In genomic region chr19:13819242-13819641, GRCh38 we compare ENCODE assay signal across 37 cellular contexts. TPM values are rescaled to one million over a fixed set of nuclear protein-coding genes. Genes with fewer than 3 reads are reported as not detected.
"Had no signal": no experiment of that assay in that cellular context is flagged by ENCODE, and none has a peak within 500 bp of the region (broad histone marks: within the 10 kb centered on the region; RNA-seq: fewer than 3 reads in every experiment).

No MANE protein-coding gene starts in this region.

- H3K4me1 ChIP-seq: breast epithelium, foreskin keratinocyte, gastrocnemius medialis had no signal

- H3K4me1 Mint-ChIP-seq: endodermal cell had no signal

- H3K27me3 Mint-ChIP-seq: activated CD4-positive, alpha-beta memory T cell treated with anti-CD3 and anti-CD28 coated beads for 36 hours; activated CD4-positive, alpha-beta T cell treated with anti-CD3 and anti-CD28 coated beads for 36 hours; activated CD4-positive, alpha-beta T cell treated with anti-CD3 and anti-CD28 coated beads, Interleukin-2, amount 10 ng/mL, durations not matched to agents 24 days and 14 days; activated CD8-positive, alpha-beta memory T cell treated with anti-CD3 and anti-CD28 coated beads, Interleukin-2, amount 10 ng/mL, durations not matched to agents 7 days and 5 days; activated naive CD4-positive, alpha-beta T cell treated with anti-CD3 and anti-CD28 coated beads, Interleukin-2, amount 10 ng/mL, durations not matched to agents 7 days and 5 days; activated naive CD8-positive, alpha-beta T cell treated with anti-CD3 and anti-CD28 coated beads, Interleukin-2, amount 10 ng/mL, durations not matched to agents 7 days and 5 days; brain; dendritic cell treated with granulocyte-macrophage colony-stimulating factor and Interleukin-4, amounts not matched to agents 40 ng/mL and 50 ng/mL, for 4 days; T-cell had no signal

- H3K36me3 Mint-ChIP-seq: activated naive CD4-positive, alpha-beta T cell treated with anti-CD3 and anti-CD28 coated beads, Interleukin-2, amount 50 U/mL, for 72 hours had no signal

- H3K4me3 Mint-ChIP-seq: activated CD4-positive, alpha-beta memory T cell treated with anti-CD3 and anti-CD28 coated beads for 36 hours; activated CD4-positive, alpha-beta T cell treated with anti-CD3 and anti-CD28 coated beads for 36 hours; activated CD4-positive, alpha-beta T cell treated with anti-CD3 and anti-CD28 coated beads, Interleukin-2, amount 10 ng/mL, durations not matched to agents 24 days and 14 days; activated CD8-positive, alpha-beta memory T cell treated with anti-CD3 and anti-CD28 coated beads, Interleukin-2, amount 10 ng/mL, durations not matched to agents 7 days and 5 days; activated CD8-positive, alpha-beta T cell treated with anti-CD3 and anti-CD28 coated beads, Interleukin-2, amount 10 ng/mL, durations not matched to agents 7 days and 5 days; activated naive CD4-positive, alpha-beta T cell treated with anti-CD3 and anti-CD28 coated beads, Interleukin-2, amount 10 ng/mL, durations not matched to agents 7 days and 5 days; activated naive CD8-positive, alpha-beta T cell treated with anti-CD3 and anti-CD28 coated beads, Interleukin-2, amount 10 ng/mL, durations not matched to agents 7 days and 5 days; activated T-cell treated with anti-CD3 and anti-CD28 coated beads, Interleukin-2, amount 50 U/mL, for 72 hours; brain; dendritic cell treated with granulocyte-macrophage colony-stimulating factor and Interleukin-4, amounts not matched to agents 40 ng/mL and 50 ng/mL, for 4 days; endodermal cell; T-cell; T-helper 1 cell treated with Interleukin-12 subunit alpha and Interleukin-12 subunit beta and Interleukin-4 antibody, amounts not matched to agents 30 μg/mL and 1 μg/mL, for 36 hours; T-helper 2 cell treated with Interferon-gamma antibody and Interleukin-4, amounts not matched to agents 5 μg/mL and 100 μg/mL, for 36 hours had no signal

- DNase-seq: activated CD4-positive, alpha-beta memory T cell treated with anti-CD3 and anti-CD28 coated beads for 36 hours; activated CD4-positive, alpha-beta T cell treated with anti-CD3 and anti-CD28 coated beads for 36 hours; activated CD4-positive, alpha-beta T cell treated with anti-CD3 and anti-CD28 coated beads, Interleukin-2, amount 10 ng/mL, durations not matched to agents 24 days and 14 days; activated CD4-positive, CD25-positive, alpha-beta regulatory T cell; activated CD4-positive, CD25-positive, alpha-beta regulatory T cell treated with anti-CD3 and anti-CD28 coated beads, Interleukin-2, amount 50 U/mL, for 72 hours; activated CD8-positive, alpha-beta memory T cell treated with anti-CD3 and anti-CD28 coated beads, Interleukin-2, amount 10 ng/mL, durations not matched to agents 7 days and 5 days; activated CD8-positive, alpha-beta memory T cell treated with anti-CD3 and anti-CD28 coated beads, Interleukin-2, amount 50 U/mL, for 4 hours; activated CD8-positive, alpha-beta T cell treated with anti-CD3 and anti-CD28 coated beads, Interleukin-2, amount 10 ng/mL, durations not matched to agents 7 days and 5 days; activated gamma-delta T cell; activated naive CD4-positive, alpha-beta T cell; activated naive CD4-positive, alpha-beta T cell treated with anti-CD3 and anti-CD28 coated beads, Interleukin-2, amount 10 ng/mL, durations not matched to agents 7 days and 5 days; activated naive CD8-positive, alpha-beta T cell treated with anti-CD3 and anti-CD28 coated beads, Interleukin-2, amount 10 ng/mL, durations not matched to agents 7 days and 5 days; activated T-cell treated with anti-CD3 and anti-CD28 coated beads, Interleukin-2, amount 50 U/mL, for 1 hour; activated T-cell treated with anti-CD3 and anti-CD28 coated beads, Interleukin-2, amount 50 U/mL, for 72 hours; central memory CD4-positive, alpha-beta T cell; cerebellar nuclear complex; dorsolateral prefrontal cortex; effector memory CD4-positive, alpha-beta T cell; endodermal cell; foreskin keratinocyte; gastrocnemius medialis; glutamatergic neuron; heart left ventricle; T-cell; T1000; WERI-Rb-1 had no signal

- ATAC-seq: activated CD4-positive, alpha-beta T cell treated with anti-CD3 and anti-CD28 coated beads for 36 hours; activated CD8-positive, alpha-beta memory T cell treated with anti-CD3 and anti-CD28 coated beads, Interleukin-2, amount 10 ng/mL, durations not matched to agents 7 days and 5 days; activated CD8-positive, alpha-beta T cell treated with anti-CD3 and anti-CD28 coated beads, Interleukin-2, amount 10 ng/mL, durations not matched to agents 7 days and 5 days; activated naive CD4-positive, alpha-beta T cell treated with anti-CD3 and anti-CD28 coated beads, Interleukin-2, amount 50 U/mL, for 72 hours; activated T-cell treated with anti-CD3 and anti-CD28 coated beads, Interleukin-2, amount 50 U/mL, for 72 hours; foreskin keratinocyte; gastrocnemius medialis; heart left ventricle; T-cell had no signal

- H3K27ac ChIP-seq: ascending aorta, breast epithelium, cardiac muscle cell, coronary artery, dorsolateral prefrontal cortex, esophagus muscularis mucosa, foreskin keratinocyte, gastrocnemius medialis, heart left ventricle, WERI-Rb-1 had no signal

- H3K27me3 ChIP-seq: ascending aorta, breast epithelium, cardiac muscle cell, dorsolateral prefrontal cortex, esophagus muscularis mucosa, foreskin keratinocyte, gastrocnemius medialis, heart left ventricle had no signal

- H3K27ac Mint-ChIP-seq: activated CD4-positive, alpha-beta memory T cell treated with anti-CD3 and anti-CD28 coated beads for 36 hours; activated CD4-positive, alpha-beta T cell treated with anti-CD3 and anti-CD28 coated beads for 36 hours; activated CD4-positive, alpha-beta T cell treated with anti-CD3 and anti-CD28 coated beads, Interleukin-2, amount 10 ng/mL, durations not matched to agents 24 days and 14 days; activated CD8-positive, alpha-beta memory T cell treated with anti-CD3 and anti-CD28 coated beads, Interleukin-2, amount 10 ng/mL, durations not matched to agents 7 days and 5 days; activated CD8-positive, alpha-beta T cell treated with anti-CD3 and anti-CD28 coated beads, Interleukin-2, amount 10 ng/mL, durations not matched to agents 7 days and 5 days; activated naive CD4-positive, alpha-beta T cell treated with anti-CD3 and anti-CD28 coated beads, Interleukin-2, amount 10 ng/mL, durations not matched to agents 7 days and 5 days; activated naive CD8-positive, alpha-beta T cell treated with anti-CD3 and anti-CD28 coated beads, Interleukin-2, amount 10 ng/mL, durations not matched to agents 7 days and 5 days; activated T-cell treated with anti-CD3 and anti-CD28 coated beads, Interleukin-2, amount 50 U/mL, for 72 hours; brain; dendritic cell treated with granulocyte-macrophage colony-stimulating factor and Interleukin-4, amounts not matched to agents 40 ng/mL and 50 ng/mL, for 4 days; endodermal cell; T-cell; T-helper 1 cell treated with Interleukin-12 subunit alpha and Interleukin-12 subunit beta and Interleukin-4 antibody, amounts not matched to agents 30 μg/mL and 1 μg/mL, for 36 hours; T-helper 2 cell treated with Interferon-gamma antibody and Interleukin-4, amounts not matched to agents 5 μg/mL and 100 μg/mL, for 36 hours had no signal

- H3K36me3 ChIP-seq: breast epithelium, gastrocnemius medialis had no signal

- H3K9me3 ChIP-seq: ascending aorta, breast epithelium, esophagus muscularis mucosa, gastrocnemius medialis, heart left ventricle had no signal

- H3K4me3 ChIP-seq: ascending aorta, breast epithelium, cardiac muscle cell, coronary artery, dorsolateral prefrontal cortex, esophagus muscularis mucosa, gastrocnemius medialis, heart left ventricle had no signal

- H3K9me3 Mint-ChIP-seq: activated CD4-positive, alpha-beta memory T cell treated with anti-CD3 and anti-CD28 coated beads for 36 hours; activated CD4-positive, alpha-beta T cell treated with anti-CD3 and anti-CD28 coated beads, Interleukin-2, amount 10 ng/mL, durations not matched to agents 24 days and 14 days; activated naive CD4-positive, alpha-beta T cell treated with anti-CD3 and anti-CD28 coated beads, Interleukin-2, amount 10 ng/mL, durations not matched to agents 7 days and 5 days; activated naive CD4-positive, alpha-beta T cell treated with anti-CD3 and anti-CD28 coated beads, Interleukin-2, amount 50 U/mL, for 72 hours; activated naive CD8-positive, alpha-beta T cell treated with anti-CD3 and anti-CD28 coated beads, Interleukin-2, amount 10 ng/mL, durations not matched to agents 7 days and 5 days; activated T-cell treated with anti-CD3 and anti-CD28 coated beads, Interleukin-2, amount 50 U/mL, for 72 hours; brain; dendritic cell treated with granulocyte-macrophage colony-stimulating factor and Interleukin-4, amounts not matched to agents 40 ng/mL and 50 ng/mL, for 4 days; endodermal cell; T-cell; T-helper 1 cell treated with Interleukin-12 subunit alpha and Interleukin-12 subunit beta and Interleukin-4 antibody, amounts not matched to agents 30 μg/mL and 1 μg/mL, for 36 hours; T-helper 2 cell treated with Interferon-gamma antibody and Interleukin-4, amounts not matched to agents 5 μg/mL and 100 μg/mL, for 36 hours had no signal

RNA-seq across cellular contexts. Expression of gene NANOS3, which starts 57.7 kb away (rescaled TPM):
- total RNA-seq: ascending aorta, breast epithelium, epithelial cell of proximal tubule, esophagus muscularis mucosa, gastrocnemius medialis had no signal
